In genomic region chr3:160331127-160331937, GRCh38 we compare ENCODE assay signal across 14 cellular contexts.
A peak's percentile ranks its signal among the peaks of the same experiment; 100 is the strongest.
DNase-seq lines count a peak whose midpoint lies in the region; ATAC-seq and TF ChIP-seq lines count a peak whose summit lies in the region.
"Had no signal": no experiment of that assay in that cellular context is flagged by ENCODE, and none has a peak within 500 bp of the region (broad histone marks: within the 10 kb centered on the region; RNA-seq: fewer than 3 reads in every experiment).

No MANE protein-coding gene starts in this region.

- H3K9me3 Mint-ChIP-seq in chondrocyte (ENCODE audit: low read depth) (peaks cover 9% of the 10 kb centered on the region), neural crest cell (no peaks in the 10 kb centered on the region)

- no peak overlapping the region for H3K4me3 Mint-ChIP-seq in chondrocyte (ENCODE audit: unreplicated experiment)
- no peak overlapping the region for H3K4me3 Mint-ChIP-seq in neural crest cell

- DNase-seq in DMS53 (lab: John Stamatoyannopoulos, UW), result peak; percentile 42
- DNase-seq in MV-4-11 (lab: John Stamatoyannopoulos, UW), result peak; percentile 53
- DNase-seq in chondrocyte (ENCODE audit: low spot score), result no peak
- no peak for DNase-seq in neural crest cell (ENCODE audit: low read depth, low spot score)
- DNase-seq in NCI-H1105 (lab: John Stamatoyannopoulos, UW), result no peak
- no peak for DNase-seq in NCI-H1436 treated with DMSO at 0.1 percent for 48 hours (lab: John Stamatoyannopoulos, UW)
- no peak for DNase-seq in superior temporal gyrus (ENCODE audit: extremely low spot score)
- DNase-seq: activated T-cell treated with anti-CD3 and anti-CD28 coated beads, Interleukin-2, amount 50 U/mL, for 1 hour; DMS79; effector memory CD4-positive, alpha-beta T cell; left ventricle myocardium superior; NCI-H748 treated with DMSO at 0.1 percent for 48 hours; right lobe of liver had no signal

- TF ChIP-seq CTCF in chondrocyte (IDR thresholded peaks at IDR 0.05) (no peak), neural crest cell (conservative IDR thresholded peaks at IDR 0.05) (no peak)

- H3K4me1 Mint-ChIP-seq in chondrocyte (ENCODE audit: low read depth) (peaks cover 16% of the 10 kb centered on the region), neural crest cell (peaks cover 10% of the 10 kb centered on the region)

- peaks cover 4% of the 10 kb centered on the region for H3K36me3 Mint-ChIP-seq in chondrocyte (ENCODE audit: low read depth)
- peaks cover 7% of the 10 kb centered on the region for H3K36me3 Mint-ChIP-seq in neural crest cell (ENCODE audit: low read depth)

- no peaks in the 10 kb centered on the region for H3K27me3 Mint-ChIP-seq in chondrocyte (ENCODE audit: low read depth)
- no peaks in the 10 kb centered on the region for H3K27me3 Mint-ChIP-seq in neural crest cell (ENCODE audit: low read depth)

- no peak for ATAC-seq in GM18868 (IDR thresholded peaks at IDR 0.05; ENCODE audit: unreplicated experiment)
- ATAC-seq: left ventricle myocardium superior had no signal

- peak overlapping the region; percentile 97 for H3K27ac Mint-ChIP-seq in chondrocyte (ENCODE audit: unreplicated experiment)
- H3K27ac Mint-ChIP-seq in neural crest cell (ENCODE audit: unreplicated experiment), result peak overlapping the region; percentile 10

Comparison
In these comparisons a context has a peak if more than half of its experiments do, and no peak if none do; other contexts are left out.
1. DNase-seq: peak in DMS53 (single experiment) and MV-4-11 (single experiment); none in chondrocyte (single experiment), neural crest cell (single experiment), NCI-H1105 (single experiment), NCI-H1436 treated with DMSO at 0.1 percent for 48 hours (single experiment) and superior temporal gyrus (single experiment).